ENCODE assay signal across 9 cellular contexts in genomic region chr11:3161309-3161708, GRCh38. TPM values are rescaled to one million over a fixed set of nuclear protein-coding genes. Genes with fewer than 3 reads are reported as not detected.
A peak's percentile ranks its signal among the peaks of the same experiment; 100 is the strongest.
DNase-seq lines count a peak whose midpoint lies in the region; ATAC-seq and TF ChIP-seq lines count a peak whose summit lies in the region.
"Had no signal": no experiment of that assay in that cellular context is flagged by ENCODE, and none has a peak within 500 bp of the region (broad histone marks: within the 10 kb centered on the region; RNA-seq: fewer than 3 reads in every experiment).

No MANE protein-coding gene starts in this region.

- H3K4me1 ChIP-seq in BLaER1 treated with 17β-estradiol and CSF1 and Interleukin-3, amounts not matched to agents 10 nM and 100 nM = peaks cover 66 to 93% (median 91%) of the 10 kb centered on the region in 10 experiments
- peaks cover 13 to 39% of the 10 kb centered on the region in 2 donors for H3K4me1 ChIP-seq in adrenal gland (replicated peaks in 1 of 2)
- H3K4me1 ChIP-seq in right cardiac atrium (ENCODE audit: control insufficient read depth, insufficient read depth, low read length) = peaks cover 16% of the 10 kb centered on the region
- H3K4me1 ChIP-seq in prostate gland (replicated peaks) = peaks cover 19% of the 10 kb centered on the region

- peak overlapping the region in 1 of 10 experiments; percentile 26; a peak in 2 of 20 replicates for H3K4me3 ChIP-seq in BLaER1 treated with 17β-estradiol and CSF1 and Interleukin-3, amounts not matched to agents 10 nM and 100 nM
- H3K4me3 ChIP-seq in adrenal gland = no peak overlapping the region
- H3K4me3 ChIP-seq in right cardiac atrium (ENCODE audit: low read length) = no peak overlapping the region
- H3K4me3 ChIP-seq in prostate gland = no peak overlapping the region

- H3K9ac ChIP-seq in BLaER1 treated with 17β-estradiol and CSF1 and Interleukin-3, amounts not matched to agents 10 nM and 100 nM = 0 out of 22 replicates have a peak overlapping the region, but pooled peaks of 1 of the 11 experiments have one; percentile 52

- no peaks in the 10 kb centered on the region for H3K36me3 ChIP-seq in BLaER1 treated with 17β-estradiol and CSF1 and Interleukin-3, amounts not matched to agents 10 nM and 100 nM
- H3K36me3 ChIP-seq in adrenal gland (replicated peaks in 1 of 2) (no peaks in the 10 kb centered on the region), prostate gland (no peaks in the 10 kb centered on the region)
- H3K36me3 ChIP-seq: pancreas had no signal

- TF ChIP-seq POLR2A in adrenal gland (IDR thresholded peaks at IDR 0.05) (no peak), prostate gland (IDR thresholded peaks at IDR 0.05) (no peak)

- peak overlapping the region; percentile 89 to 99 (median 96) for H3K4me2 ChIP-seq in BLaER1 treated with 17β-estradiol and CSF1 and Interleukin-3, amounts not matched to agents 10 nM and 100 nM

- ATAC-seq in right cardiac atrium = peak in 1 of 2 donors; percentile 29

- H3K27me3 ChIP-seq in BLaER1 treated with 17β-estradiol and CSF1 and Interleukin-3, amounts not matched to agents 10 nM and 100 nM = peaks cover 0 to 8% (median 0%) of the 10 kb centered on the region in 11 experiments; a peak in 8 of 22 replicates
- no peaks in the 10 kb centered on the region for H3K27me3 ChIP-seq in adrenal gland
- no peaks in the 10 kb centered on the region for H3K27me3 ChIP-seq in right cardiac atrium (ENCODE audit: control insufficient read depth, insufficient read depth)
- no peaks in the 10 kb centered on the region for H3K27me3 ChIP-seq in prostate gland (replicated peaks; ENCODE audit: insufficient read depth)
- H3K27me3 ChIP-seq: pancreas had no signal

- no peaks in the 10 kb centered on the region for H3K9me3 ChIP-seq in BLaER1 treated with 17β-estradiol and CSF1 and Interleukin-3, amounts not matched to agents 10 nM and 100 nM (replicated peaks in 1 of 11)
- H3K9me3 ChIP-seq in adrenal gland (replicated peaks in 1 of 3) (no peaks in the 10 kb centered on the region), right cardiac atrium (ENCODE audit: control insufficient read depth, low read length) (no peaks in the 10 kb centered on the region), prostate gland (no peaks in the 10 kb centered on the region)
- H3K9me3 ChIP-seq: pancreas had no signal

- peaks cover 72 to 92% (median 81%) of the 10 kb centered on the region in 11 experiments; a peak in 21 of 22 replicates for H4K20me1 ChIP-seq in BLaER1 treated with 17β-estradiol and CSF1 and Interleukin-3, amounts not matched to agents 10 nM and 100 nM

- TF ChIP-seq CTCF in adrenal gland (IDR thresholded peaks at IDR 0.05) (no peak), prostate gland (IDR thresholded peaks at IDR 0.05) (no peak)

- intact Hi-C loops in adrenal gland (cut with DNase I) (no loop called here), right cardiac atrium (cut with DNase I) (no loop called here), prostate gland (cut with DNase I) (loop anchor here (2.0 kb wide), 1 partner anchor 37 kb away; no protein-coding TSS in a partner anchor)

- no peak overlapping the region for H3K27ac ChIP-seq in BLaER1 treated with 17β-estradiol and CSF1 and Interleukin-3, amounts not matched to agents 10 nM and 100 nM
- H3K27ac ChIP-seq in adrenal gland (peak overlapping the region in 3 of 5 donors; percentile 0 to 88 (median 75)), right cardiac atrium (ENCODE audit: low read length) (no peak overlapping the region), prostate gland (peak overlapping the region; percentile 62 to 66)

- 85 to 88% (median 86%) methylated on average over 10 to 14 of the region's 14 CpGs for WGBS in adrenal gland, 4 donors
- WGBS in right cardiac atrium = 75% methylated on average over 14 of the region's 14 CpGs
- WGBS in prostate gland = 87% methylated on average over 13 of the region's 14 CpGs

- DNase-seq in adrenal gland = peak in 1 of 7 donors; percentile 25
- peak in 2 of 3 donors; percentile 36 to 44 for DNase-seq in right cardiac atrium
- DNase-seq in prostate gland (ENCODE audit: low spot score) = no peak
- DNase-seq in DMS79 treated with DMSO at 0.1 percent for 48 hours (lab: John Stamatoyannopoulos, UW) = no peak
- DNase-seq in CD1c-positive myeloid dendritic cell (ENCODE audit: extremely low spot score) = no peak
- DNase-seq in stimulated activated CD4-positive, alpha-beta T cell treated with anti-CD3 and anti-CD28 coated beads, Interleukin-15, amount 100 ng/mL, for 24 hours = no peak
- no peak for DNase-seq in MV-4-11 (lab: John Stamatoyannopoulos, UW)

RNA-seq across cellular contexts. Expression of gene OSBPL5, which starts 3.8 kb away (rescaled TPM):
- total RNA-seq in adrenal gland (10 to 100 TPM; 12.0 to 29.3 (median 21.8) TPM), right cardiac atrium (10 to 100 TPM; 14.1 to 19.1 (median 15.4) TPM), prostate gland (10 to 100 TPM; 35.0 to 50.7 TPM)
- polyA plus RNA-seq in adrenal gland (10 to 100 TPM in 2 of 3 donors, 1 to 10 TPM in 1; 2.7 to 30.6 (median 18.9) TPM), right cardiac atrium (10.3 TPM)

RNA-seq across cellular contexts. Expression of gene MRGPRG, which starts 57.3 kb away (rescaled TPM):
- total RNA-seq in adrenal gland (not detected), right cardiac atrium (not detected), prostate gland (1 to 10 TPM in 1 of 2 donors, not detected in 1; 2.7 TPM)
- polyA plus RNA-seq in adrenal gland (not detected), right cardiac atrium (not detected)
- total RNA-seq: pancreas had no signal
- polyA plus RNA-seq: pancreas had no signal

Comparison
In these comparisons a context has a peak if more than half of its experiments do, and no peak if none do; other contexts are left out.
1. H3K27ac ChIP-seq: peak in adrenal gland (3 of 5) and prostate gland (2 of 2); none in BLaER1 treated with 17β-estradiol and CSF1 and Interleukin-3, amounts not matched to agents 10 nM and 100 nM (0 of 11) and right cardiac atrium (single experiment).
2. DNase-seq: peak in right cardiac atrium (2 of 3); none in prostate gland (single experiment), DMS79 treated with DMSO at 0.1 percent for 48 hours (single experiment), CD1c-positive myeloid dendritic cell (single experiment), stimulated activated CD4-positive, alpha-beta T cell treated with anti-CD3 and anti-CD28 coated beads, Interleukin-15, amount 100 ng/mL, for 24 hours (single experiment) and MV-4-11 (single experiment).